In the genomic region with DNA sequence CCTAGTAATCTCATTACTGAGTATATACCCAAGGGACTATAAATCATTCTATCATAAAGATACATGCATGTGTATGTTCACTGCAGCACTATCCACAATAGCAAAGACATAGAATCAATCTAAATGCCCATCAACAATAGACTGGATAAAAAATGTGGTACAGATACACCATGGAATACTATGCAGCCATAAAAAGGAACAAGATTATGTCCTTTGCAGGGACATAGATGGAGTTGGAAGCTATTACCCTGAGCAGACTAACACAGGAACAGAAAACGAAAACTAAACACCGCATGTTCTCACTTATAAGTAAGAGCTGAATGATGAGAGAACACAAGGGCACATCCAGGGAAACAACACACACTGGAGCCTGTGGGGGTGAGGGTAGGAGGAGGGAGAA, we compare ENCODE assay signal across 2 cellular contexts.
TF ChIP-seq lines count a peak whose summit lies in the region.

No MANE protein-coding gene starts in this region.

TF ChIP-seq in HEK293, 187 proteins besides CTCF, POLR2A, EP300 and RAD21:
- peak; percentile 65 for TF ChIP-seq ZNF146 (tag by site-specific recombination; IDR thresholded peaks at IDR 0.05)

TF ChIP-seq in K562, 482 proteins besides CTCF, POLR2A, EP300 and RAD21:
- peak; percentile 64 for TF ChIP-seq ZNF146 (CRISPR knock-in tag; IDR thresholded peaks at IDR 0.05; ENCODE audit: unreplicated experiment)
